Comparison of ENCODE assay signal across 35 cellular contexts in the genomic region with DNA sequence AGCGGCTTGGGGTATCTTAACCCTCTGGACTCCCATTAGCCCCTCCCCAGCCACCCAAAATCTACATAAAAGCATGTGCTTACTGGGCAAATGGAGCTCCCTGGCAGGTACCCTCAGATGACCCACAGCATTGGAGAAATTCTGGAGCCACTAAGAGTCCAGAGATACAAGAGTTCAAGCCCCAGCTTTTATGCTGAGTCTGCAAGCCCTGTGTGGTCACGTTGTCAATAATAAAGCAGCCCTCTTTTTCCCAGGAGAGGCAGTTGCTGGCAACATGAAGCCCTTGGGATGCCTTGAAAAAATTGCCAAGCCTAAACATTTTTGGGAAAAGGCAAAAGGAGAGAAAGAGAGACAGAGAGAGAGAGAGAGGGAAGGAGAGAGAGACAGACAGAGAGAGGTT.
"Had no signal": no experiment of that assay in that cellular context is flagged by ENCODE, and none has a peak within 500 bp of the region (broad histone marks: within the 10 kb centered on the region; RNA-seq: fewer than 3 reads in every experiment).

No MANE protein-coding gene starts in this region.

- ATAC-seq: activated CD4-positive, CD25-positive, alpha-beta regulatory T cell treated with anti-CD3 and anti-CD28 coated beads, Interleukin-2, amount 50 U/mL, for 24 hours; activated CD8-positive, alpha-beta memory T cell treated with anti-CD3 and anti-CD28 coated beads, Interleukin-2, amount 10 ng/mL, durations not matched to agents 7 days and 5 days; activated CD8-positive, alpha-beta T cell treated with anti-CD3 and anti-CD28 coated beads, Interleukin-2, amount 10 ng/mL, durations not matched to agents 7 days and 5 days; activated naive CD8-positive, alpha-beta T cell treated with anti-CD3 and anti-CD28 coated beads, Interleukin-2, amount 50 U/mL, for 24 hours; activated T-cell treated with anti-CD3 and anti-CD28 coated beads, Interleukin-2, amount 50 U/mL, for 72 hours; body of pancreas; effector memory CD8-positive, alpha-beta T cell; foreskin keratinocyte; gastrocnemius medialis; heart right ventricle; T-cell had no signal

- H3K27ac ChIP-seq: adrenal gland, body of pancreas, esophagus muscularis mucosa, foreskin keratinocyte, gastrocnemius medialis, heart right ventricle, WERI-Rb-1 had no signal

- FAIRE-seq: colon had no signal

- H3K27me3 Mint-ChIP-seq: activated B cell treated with CpG ODN at 0.5 μM for 24 hours; activated CD4-positive, alpha-beta memory T cell treated with anti-CD3 and anti-CD28 coated beads for 36 hours; activated CD4-positive, alpha-beta T cell treated with anti-CD3 and anti-CD28 coated beads, Interleukin-2, amount 10 ng/mL, durations not matched to agents 24 days and 14 days; activated CD8-positive, alpha-beta memory T cell treated with anti-CD3 and anti-CD28 coated beads, Interleukin-2, amount 10 ng/mL, durations not matched to agents 7 days and 5 days; activated naive CD8-positive, alpha-beta T cell treated with anti-CD3 and anti-CD28 coated beads for 36 hours; activated naive CD8-positive, alpha-beta T cell treated with anti-CD3 and anti-CD28 coated beads, Interleukin-2, amount 50 U/mL, for 24 hours; activated T-cell treated with anti-CD3 and anti-CD28 coated beads, Interleukin-2, amount 50 U/mL, for 24 hours; effector memory CD8-positive, alpha-beta T cell; T-cell had no signal

- H3K36me3 ChIP-seq: adrenal gland, gastrocnemius medialis, WERI-Rb-1 had no signal

- H3K27ac Mint-ChIP-seq: activated B cell treated with CpG ODN at 0.5 μM for 24 hours; activated CD4-positive, alpha-beta memory T cell treated with anti-CD3 and anti-CD28 coated beads for 36 hours; activated CD4-positive, alpha-beta T cell treated with anti-CD3 and anti-CD28 coated beads, Interleukin-2, amount 10 ng/mL, durations not matched to agents 24 days and 14 days; activated CD8-positive, alpha-beta memory T cell treated with anti-CD3 and anti-CD28 coated beads, Interleukin-2, amount 10 ng/mL, durations not matched to agents 7 days and 5 days; activated CD8-positive, alpha-beta T cell treated with anti-CD3 and anti-CD28 coated beads, Interleukin-2, amount 10 ng/mL, durations not matched to agents 7 days and 5 days; activated naive CD8-positive, alpha-beta T cell treated with anti-CD3 and anti-CD28 coated beads for 36 hours; activated naive CD8-positive, alpha-beta T cell treated with anti-CD3 and anti-CD28 coated beads, Interleukin-2, amount 50 U/mL, for 24 hours; activated T-cell treated with anti-CD3 and anti-CD28 coated beads, Interleukin-2, amount 50 U/mL, for 72 hours; effector memory CD8-positive, alpha-beta T cell; T-cell; T-helper 1 cell treated with Interleukin-12 subunit alpha and Interleukin-12 subunit beta and Interleukin-4 antibody, amounts not matched to agents 30 μg/mL and 1 μg/mL, for 36 hours; T-helper 2 cell treated with Interferon-gamma antibody and Interleukin-4, amounts not matched to agents 5 μg/mL and 100 μg/mL, for 36 hours had no signal

- H3K4me3 ChIP-seq: adrenal gland, body of pancreas, esophagus muscularis mucosa, gastrocnemius medialis, heart right ventricle had no signal

- H3K4me1 Mint-ChIP-seq: activated B cell treated with CpG ODN at 0.5 μM for 24 hours; activated CD4-positive, alpha-beta T cell treated with anti-CD3 and anti-CD28 coated beads, Interleukin-2, amount 10 ng/mL, durations not matched to agents 24 days and 14 days; activated CD8-positive, alpha-beta memory T cell treated with anti-CD3 and anti-CD28 coated beads, Interleukin-2, amount 10 ng/mL, durations not matched to agents 7 days and 5 days; activated naive CD8-positive, alpha-beta T cell treated with anti-CD3 and anti-CD28 coated beads for 36 hours; activated naive CD8-positive, alpha-beta T cell treated with anti-CD3 and anti-CD28 coated beads, Interleukin-2, amount 50 U/mL, for 24 hours had no signal

- H3K4me1 ChIP-seq: adrenal gland, body of pancreas, esophagus muscularis mucosa, foreskin keratinocyte, gastrocnemius medialis, heart right ventricle had no signal

- H3K9me3 Mint-ChIP-seq: activated B cell treated with CpG ODN at 0.5 μM for 24 hours; activated CD4-positive, alpha-beta memory T cell treated with anti-CD3 and anti-CD28 coated beads for 36 hours; activated CD4-positive, alpha-beta T cell treated with anti-CD3 and anti-CD28 coated beads, Interleukin-2, amount 10 ng/mL, durations not matched to agents 24 days and 14 days; activated naive CD8-positive, alpha-beta T cell treated with anti-CD3 and anti-CD28 coated beads for 36 hours; activated naive CD8-positive, alpha-beta T cell treated with anti-CD3 and anti-CD28 coated beads, Interleukin-2, amount 50 U/mL, for 24 hours; activated T-cell treated with anti-CD3 and anti-CD28 coated beads, Interleukin-2, amount 50 U/mL, for 24 hours; activated T-cell treated with anti-CD3 and anti-CD28 coated beads, Interleukin-2, amount 50 U/mL, for 72 hours; effector memory CD8-positive, alpha-beta T cell; T-cell; T-helper 1 cell treated with Interleukin-12 subunit alpha and Interleukin-12 subunit beta and Interleukin-4 antibody, amounts not matched to agents 30 μg/mL and 1 μg/mL, for 36 hours; T-helper 2 cell treated with Interferon-gamma antibody and Interleukin-4, amounts not matched to agents 5 μg/mL and 100 μg/mL, for 36 hours had no signal

- H3K4me3 Mint-ChIP-seq: activated B cell treated with CpG ODN at 0.5 μM for 24 hours; activated CD4-positive, alpha-beta memory T cell treated with anti-CD3 and anti-CD28 coated beads for 36 hours; activated CD4-positive, alpha-beta T cell treated with anti-CD3 and anti-CD28 coated beads, Interleukin-2, amount 10 ng/mL, durations not matched to agents 24 days and 14 days; activated CD8-positive, alpha-beta memory T cell treated with anti-CD3 and anti-CD28 coated beads, Interleukin-2, amount 10 ng/mL, durations not matched to agents 7 days and 5 days; activated CD8-positive, alpha-beta T cell treated with anti-CD3 and anti-CD28 coated beads, Interleukin-2, amount 10 ng/mL, durations not matched to agents 7 days and 5 days; activated naive CD8-positive, alpha-beta T cell treated with anti-CD3 and anti-CD28 coated beads for 36 hours; activated naive CD8-positive, alpha-beta T cell treated with anti-CD3 and anti-CD28 coated beads, Interleukin-2, amount 50 U/mL, for 24 hours; activated T-cell treated with anti-CD3 and anti-CD28 coated beads, Interleukin-2, amount 50 U/mL, for 24 hours; activated T-cell treated with anti-CD3 and anti-CD28 coated beads, Interleukin-2, amount 50 U/mL, for 72 hours; effector memory CD8-positive, alpha-beta T cell; T-cell; T-helper 1 cell treated with Interleukin-12 subunit alpha and Interleukin-12 subunit beta and Interleukin-4 antibody, amounts not matched to agents 30 μg/mL and 1 μg/mL, for 36 hours; T-helper 2 cell treated with Interferon-gamma antibody and Interleukin-4, amounts not matched to agents 5 μg/mL and 100 μg/mL, for 36 hours had no signal

- H3K9me3 ChIP-seq: adrenal gland, body of pancreas, esophagus muscularis mucosa, gastrocnemius medialis had no signal

- H3K27me3 ChIP-seq: adrenal gland, body of pancreas, esophagus muscularis mucosa, foreskin keratinocyte, gastrocnemius medialis, heart right ventricle had no signal

- DNase-seq: activated B cell treated with CpG ODN at 0.5 μM for 24 hours; activated CD4-positive, alpha-beta memory T cell treated with anti-CD3 and anti-CD28 coated beads for 36 hours; activated CD4-positive, alpha-beta T cell treated with anti-CD3 and anti-CD28 coated beads, Interleukin-2, amount 10 ng/mL, durations not matched to agents 24 days and 14 days; activated CD8-positive, alpha-beta memory T cell treated with anti-CD3 and anti-CD28 coated beads, Interleukin-2, amount 10 ng/mL, durations not matched to agents 7 days and 5 days; activated CD8-positive, alpha-beta memory T cell treated with anti-CD3 and anti-CD28 coated beads, Interleukin-2, amount 50 U/mL, for 4 hours; activated CD8-positive, alpha-beta T cell treated with anti-CD3 and anti-CD28 coated beads, Interleukin-2, amount 10 ng/mL, durations not matched to agents 7 days and 5 days; activated gamma-delta T cell; activated naive CD4-positive, alpha-beta T cell; activated naive CD4-positive, alpha-beta T cell treated with anti-CD3 and anti-CD28 coated beads, Interleukin-2, amount 50 U/mL, for 16 hours; activated naive CD8-positive, alpha-beta T cell treated with anti-CD3 and anti-CD28 coated beads for 36 hours; activated naive CD8-positive, alpha-beta T cell treated with anti-CD3 and anti-CD28 coated beads, Interleukin-2, amount 50 U/mL, for 24 hours; activated T-cell treated with anti-CD3 and anti-CD28 coated beads for 4 hours; activated T-cell treated with anti-CD3 and anti-CD28 coated beads, Interleukin-2, amount 50 U/mL, for 24 hours; activated T-cell treated with anti-CD3 and anti-CD28 coated beads, Interleukin-2, amount 50 U/mL, for 72 hours; adrenal gland; amygdala; aorta; body of pancreas; caudate nucleus; cortex of kidney; dermis blood vessel endothelial cell; effector CD4-positive, alpha-beta T cell; effector memory CD8-positive, alpha-beta T cell; erythroblast; foreskin keratinocyte; gastrocnemius medialis; heart right ventricle; T-cell; T1000; WERI-Rb-1 had no signal
